12 cellular contexts compared by ENCODE assay signal in the genomic region with DNA sequence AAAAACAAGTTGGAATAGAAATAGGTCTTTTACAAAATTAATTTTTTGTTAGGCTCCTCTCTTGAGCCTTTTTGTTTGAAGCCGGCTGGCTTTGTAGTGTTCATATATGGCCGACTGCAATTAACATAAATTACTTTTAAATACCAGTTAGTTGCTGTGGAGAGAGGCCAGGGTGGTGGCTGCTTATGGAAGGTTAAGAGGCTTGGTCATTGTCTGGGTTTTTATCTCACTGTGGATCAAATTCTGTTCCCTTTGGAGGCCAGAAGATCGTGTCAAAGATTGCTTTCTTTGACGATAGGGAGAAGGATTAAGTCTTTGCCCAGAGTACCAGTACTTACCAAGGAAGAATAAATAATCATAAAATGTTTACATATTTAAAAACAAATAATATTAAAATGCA. TPM values are rescaled to one million over a fixed set of nuclear protein-coding genes. Genes with fewer than 3 reads are reported as not detected.
A peak's percentile ranks its signal among the peaks of the same experiment; 100 is the strongest.
DNase-seq lines count a peak whose midpoint lies in the region; ATAC-seq and TF ChIP-seq lines count a peak whose summit lies in the region.
"Had no signal": no experiment of that assay in that cellular context is flagged by ENCODE, and none has a peak within 500 bp of the region (broad histone marks: within the 10 kb centered on the region; RNA-seq: fewer than 3 reads in every experiment).

No MANE protein-coding gene starts in this region.

- CTCF ChIA-PET in Caco-2 (lab: Charles Lee) = no interaction called here

- H4K91ac ChIP-seq in mesenchymal stem cell (ENCODE audit: low read length) = no peak overlapping the region

- no peak overlapping the region for H3K4ac ChIP-seq in mesenchymal stem cell (ENCODE audit: low read depth in 1 of 2, low read length in 2 of 2)

- no peak overlapping the region for H2BK5ac ChIP-seq in mesenchymal stem cell (ENCODE audit: low read depth, low read length, poor library complexity, severe bottlenecking)

- POLR2A ChIA-PET in Caco-2 (lab: Charles Lee) = interaction anchor here (0.6 to 0.7 kb wide), 2 partner anchors 40 to 364 kb away, joined by 7 to 10 read pairs; a partner anchor contains a TSS

- no peak overlapping the region for H3K18ac ChIP-seq in mesenchymal stem cell (ENCODE audit: low read depth in 1 of 2, low read length in 2 of 2)

- H2AK5ac ChIP-seq in mesenchymal stem cell (ENCODE audit: low read length, severe bottlenecking) = no peak overlapping the region

- no peak overlapping the region for H4K8ac ChIP-seq in mesenchymal stem cell (ENCODE audit: low read length)

- H3K27ac Mint-ChIP-seq in Caco-2 (ENCODE audit: unreplicated experiment) = peak overlapping the region; percentile 86
- H3K27ac Mint-ChIP-seq in stimulated activated effector memory CD8-positive, alpha-beta T cell treated with anti-CD3 and anti-CD28 coated beads, Interleukin-12 subunit alpha, Interleukin-12 subunit beta, amount 100 ng/mL, for 72 hours = no peak overlapping the region
- no peak overlapping the region for H3K27ac Mint-ChIP-seq in activated T-cell treated with anti-CD3 and anti-CD28 coated beads, Interleukin-2, amount 50 U/mL, for 24 hours
- H3K27ac Mint-ChIP-seq: natural killer cell had no signal

- no CpG with 5 or more reads among the region's 4 CpGs for WGBS in mesenchymal stem cell

- H3K4me3 ChIP-seq in Caco-2 (ENCODE audit: low read depth, low read length) = no peak overlapping the region
- no peak overlapping the region for H3K4me3 ChIP-seq in LNCaP clone FGC (ENCODE audit: low read depth, low read length)
- no peak overlapping the region for H3K4me3 ChIP-seq in mesenchymal stem cell (ENCODE audit: insufficient read depth in 1 of 2, low read depth in 1 of 2, low read length in 2 of 2)

- intact Hi-C loops in Caco-2 (cut with micrococcal nuclease; ENCODE audit: unreplicated experiment) = no loop called here

- H3K4me3 Mint-ChIP-seq in Caco-2 (ENCODE audit: unreplicated experiment) = peak overlapping the region; percentile 34
- H3K4me3 Mint-ChIP-seq in stimulated activated effector memory CD8-positive, alpha-beta T cell treated with anti-CD3 and anti-CD28 coated beads, Interleukin-12 subunit alpha, Interleukin-12 subunit beta, amount 100 ng/mL, for 72 hours = no peak overlapping the region
- no peak overlapping the region for H3K4me3 Mint-ChIP-seq in activated T-cell treated with anti-CD3 and anti-CD28 coated beads, Interleukin-2, amount 50 U/mL, for 24 hours
- H3K4me3 Mint-ChIP-seq: activated CD4-positive, alpha-beta T cell treated with anti-CD3 and anti-CD28 coated beads, Interleukin-2, amount 10 ng/mL, durations not matched to agents 7 days and 5 days; natural killer cell had no signal

- H3K9me3 Mint-ChIP-seq in Caco-2 (ENCODE audit: unreplicated experiment) = peaks cover 18% of the 10 kb centered on the region
- peaks cover 5% of the 10 kb centered on the region for H3K9me3 Mint-ChIP-seq in stimulated activated effector memory CD8-positive, alpha-beta T cell treated with anti-CD3 and anti-CD28 coated beads, Interleukin-12 subunit alpha, Interleukin-12 subunit beta, amount 100 ng/mL, for 72 hours
- peaks cover 11% of the 10 kb centered on the region for H3K9me3 Mint-ChIP-seq in activated T-cell treated with anti-CD3 and anti-CD28 coated beads, Interleukin-2, amount 50 U/mL, for 24 hours
- H3K9me3 Mint-ChIP-seq: natural killer cell had no signal

- TF ChIP-seq CTCF in Caco-2 (IDR thresholded peaks at IDR 0.05; ENCODE audit: insufficient read depth in 1 of 2, low read depth in 1 of 2, low read length in 1 of 2, severe bottlenecking in 1 of 2, unreplicated experiment in 1 of 2) (no peak), LNCaP clone FGC (IDR thresholded peaks at IDR 0.05; ENCODE audit: control insufficient read depth, extremely low read depth, insufficient read depth) (no peak)

- H3K36me3 ChIP-seq in Caco-2 (ENCODE audit: control insufficient read depth, insufficient read depth, low read length) (no peaks in the 10 kb centered on the region; the same call in 1 of the 2 replicates), mesenchymal stem cell (ENCODE audit: control insufficient read depth in 1 of 2, insufficient read depth in 2 of 2, low read depth in 1 of 2, low read length in 2 of 2) (peaks cover 3 to 14% of the 10 kb centered on the region in 2 experiments)

- peak overlapping the region; percentile 62 for H3K27ac ChIP-seq in mesenchymal stem cell (ENCODE audit: low read length, poor library complexity, severe bottlenecking)

- no peaks in the 10 kb centered on the region for H3K27me3 ChIP-seq in Caco-2 (replicated peaks; ENCODE audit: control insufficient read depth, insufficient read depth, low read length)
- H3K27me3 ChIP-seq in mesenchymal stem cell (ENCODE audit: control insufficient read depth in 1 of 2, insufficient read depth in 1 of 2, low read length in 2 of 2) = no peaks in the 10 kb centered on the region
- H3K27me3 ChIP-seq: BE2C had no signal

- no peak overlapping the region for H3K4me2 ChIP-seq in mesenchymal stem cell (ENCODE audit: low read length, poor library complexity, severe bottlenecking)

- peaks cover 11% of the 10 kb centered on the region; the same call in 1 of the 2 replicates for H3K9me3 ChIP-seq in Caco-2
- peaks cover 10% of the 10 kb centered on the region for H3K9me3 ChIP-seq in mesenchymal stem cell (ENCODE audit: control insufficient read depth, low read length)

- BruUV-seq in Caco-2 (replicated peaks; lab: Mats Ljungman, UMichigan) = no TSS peak

- H2AFZ ChIP-seq in mesenchymal stem cell (ENCODE audit: low read depth, low read length) = no peak overlapping the region

- peaks cover 23% of the 10 kb centered on the region for H3K79me1 ChIP-seq in mesenchymal stem cell (replicated peaks; ENCODE audit: low read length, poor library complexity, severe bottlenecking)

- H3K14ac ChIP-seq in mesenchymal stem cell (ENCODE audit: low read length in 2 of 2) = no peak overlapping the region

- H3K36me3 Mint-ChIP-seq in Caco-2 (ENCODE audit: insufficient read depth, unreplicated experiment) = peaks cover 95% of the 10 kb centered on the region
- H3K36me3 Mint-ChIP-seq in stimulated activated effector memory CD8-positive, alpha-beta T cell treated with anti-CD3 and anti-CD28 coated beads, Interleukin-12 subunit alpha, Interleukin-12 subunit beta, amount 100 ng/mL, for 72 hours = peaks cover 74% of the 10 kb centered on the region
- peaks cover 63% of the 10 kb centered on the region for H3K36me3 Mint-ChIP-seq in activated T-cell treated with anti-CD3 and anti-CD28 coated beads, Interleukin-2, amount 50 U/mL, for 24 hours (ENCODE audit: low read depth)

- no peak overlapping the region for H3K9ac ChIP-seq in mesenchymal stem cell (ENCODE audit: low read length)

- H3K4me1 ChIP-seq in Caco-2 (peaks cover 48% of the 10 kb centered on the region), mesenchymal stem cell (ENCODE audit: control insufficient read depth, insufficient read depth, low read depth, low read length) (peaks cover 18% of the 10 kb centered on the region)

- peak in 1 of 2 experiments; percentile 32 for DNase-seq in Caco-2
- DNase-seq in LNCaP clone FGC (ENCODE audit: low read depth) = peak; percentile 55
- DNase-seq in NCI-H774 (lab: John Stamatoyannopoulos, UW) = peak; percentile 81
- DNase-seq in mesenchymal stem cell = peak; percentile 45
- no peak for DNase-seq in HPDE6-E6E7 (ENCODE audit: extremely low spot score)
- DNase-seq in stimulated activated effector memory CD8-positive, alpha-beta T cell treated with anti-CD3 and anti-CD28 coated beads, Interleukin-12 subunit alpha, Interleukin-12 subunit beta, amount 100 ng/mL, for 72 hours (ENCODE audit: low spot score in 2 of 2) = no peak
- DNase-seq in activated T-cell treated with anti-CD3 and anti-CD28 coated beads, Interleukin-2, amount 50 U/mL, for 24 hours = no peak
- DNase-seq in activated CD4-positive, CD25-positive, alpha-beta regulatory T cell (lab: John Stamatoyannopoulos, UW) = no peak
- DNase-seq: activated CD4-positive, alpha-beta T cell treated with anti-CD3 and anti-CD28 coated beads, Interleukin-2, amount 10 ng/mL, durations not matched to agents 7 days and 5 days; activated gamma-delta T cell; BE2C; natural killer cell had no signal

- no peak overlapping the region for H2BK15ac ChIP-seq in mesenchymal stem cell (ENCODE audit: low read depth, poor library complexity, severe bottlenecking)

- H3K27me3 Mint-ChIP-seq in Caco-2 (ENCODE audit: insufficient read depth, unreplicated experiment) = no peaks in the 10 kb centered on the region
- no peaks in the 10 kb centered on the region for H3K27me3 Mint-ChIP-seq in activated T-cell treated with anti-CD3 and anti-CD28 coated beads, Interleukin-2, amount 50 U/mL, for 24 hours
- H3K27me3 Mint-ChIP-seq: activated CD4-positive, alpha-beta T cell treated with anti-CD3 and anti-CD28 coated beads, Interleukin-2, amount 10 ng/mL, durations not matched to agents 7 days and 5 days had no signal

- H3K4me1 Mint-ChIP-seq in Caco-2 (ENCODE audit: low read depth, unreplicated experiment) = peaks cover 64% of the 10 kb centered on the region
- H3K4me1 Mint-ChIP-seq in stimulated activated effector memory CD8-positive, alpha-beta T cell treated with anti-CD3 and anti-CD28 coated beads, Interleukin-12 subunit alpha, Interleukin-12 subunit beta, amount 100 ng/mL, for 72 hours = peaks cover 27% of the 10 kb centered on the region
- H3K4me1 Mint-ChIP-seq in activated T-cell treated with anti-CD3 and anti-CD28 coated beads, Interleukin-2, amount 50 U/mL, for 24 hours (ENCODE audit: low read depth) = peaks cover 34% of the 10 kb centered on the region

- H2BK12ac ChIP-seq in mesenchymal stem cell (ENCODE audit: low read length in 2 of 2) = no peak overlapping the region

- H2BK120ac ChIP-seq in mesenchymal stem cell (ENCODE audit: low read depth, low read length) = no peak overlapping the region

- ATAC-seq in stimulated activated effector memory CD8-positive, alpha-beta T cell treated with anti-CD3 and anti-CD28 coated beads, Interleukin-12 subunit alpha, Interleukin-12 subunit beta, amount 100 ng/mL, for 72 hours = no peak
- ATAC-seq: natural killer cell had no signal

- no peak overlapping the region for H3K23ac ChIP-seq in mesenchymal stem cell (ENCODE audit: low read length in 2 of 2)

RNA-seq across cellular contexts. Expression of a gene that starts 39.9 kb away (rescaled TPM):
- 174 and 185 TPM in 2 replicates for total RNA-seq in Caco-2 (2022)
- 21.7 TPM for polyA plus RNA-seq in mesenchymal stem cell (2013, experiment 1 of 2)
- 22.6 TPM for polyA plus RNA-seq in mesenchymal stem cell (2013, experiment 2 of 2)

Comparison
In these comparisons a context has a peak if more than half of its experiments do, and no peak if none do; other contexts are left out.
1. DNase-seq: peak in LNCaP clone FGC (single experiment), NCI-H774 (single experiment) and mesenchymal stem cell (single experiment); none in HPDE6-E6E7 (single experiment), stimulated activated effector memory CD8-positive, alpha-beta T cell treated with anti-CD3 and anti-CD28 coated beads, Interleukin-12 subunit alpha, Interleukin-12 subunit beta, amount 100 ng/mL, for 72 hours (0 of 2), activated T-cell treated with anti-CD3 and anti-CD28 coated beads, Interleukin-2, amount 50 U/mL, for 24 hours (single experiment) and activated CD4-positive, CD25-positive, alpha-beta regulatory T cell (0 of 4).